In the genomic region with DNA sequence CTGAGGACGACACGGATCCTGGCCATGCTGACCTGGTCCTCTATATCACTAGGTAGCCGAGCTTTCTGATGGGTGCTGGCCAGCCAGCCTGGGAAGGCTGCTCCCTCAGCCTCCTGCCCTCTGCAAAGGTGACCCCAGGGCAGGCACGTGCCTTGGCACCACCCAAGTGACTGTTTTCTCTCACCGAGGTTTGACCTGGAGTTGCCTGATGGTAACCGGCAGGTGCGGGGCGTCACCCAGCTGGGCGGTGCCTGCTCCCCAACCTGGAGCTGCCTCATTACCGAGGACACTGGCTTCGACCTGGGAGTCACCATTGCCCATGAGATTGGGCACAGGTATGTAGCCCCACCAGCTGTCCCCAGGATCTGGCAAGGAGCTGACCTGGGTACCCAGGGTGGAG, we compare ENCODE assay signal across 25 cellular contexts.
"Had no signal": no experiment of that assay in that cellular context is flagged by ENCODE, and none has a peak within 500 bp of the region (broad histone marks: within the 10 kb centered on the region; RNA-seq: fewer than 3 reads in every experiment).

No MANE protein-coding gene starts in this region.

- FAIRE-seq: astrocyte, RCC 7860 had no signal

- H3K4me3 ChIP-seq: cardiac muscle cell, MG63 had no signal

- H3K27ac ChIP-seq: cardiac muscle cell had no signal

- H3K9me3 ChIP-seq: MG63 had no signal

- DNase-seq: activated CD4-positive, alpha-beta T cell treated with anti-CD3 and anti-CD28 coated beads for 1 hour; activated CD4-positive, alpha-beta T cell treated with anti-CD3 and anti-CD28 coated beads, Interleukin-2, amount 10 ng/mL, durations not matched to agents 24 days and 14 days; activated CD4-positive, alpha-beta T cell treated with anti-CD3 and anti-CD28 coated beads, Interleukin-2, amount 50 U/mL, for 48 hours; activated CD8-positive, alpha-beta memory T cell treated with anti-CD3 and anti-CD28 coated beads, Interleukin-2, amount 10 ng/mL, durations not matched to agents 7 days and 5 days; activated gamma-delta T cell; activated naive CD4-positive, alpha-beta T cell treated with anti-CD3 and anti-CD28 coated beads for 36 hours; activated T-cell treated with anti-CD3 and anti-CD28 coated beads, Interleukin-2, amount 50 U/mL, for 4 hours; amygdala; MG63; MV-4-11; NCI-H1092 treated with DMSO at 0.1 percent for 48 hours; NCI-H1417 treated with DMSO at 0.1 percent for 48 hours; NCI-H1694; NCI-H2029 treated with DMSO at 0.1 percent for 48 hours; NCI-H345; NCI-H510A treated with DMSO at 0.1 percent for 48 hours; NCI-H69; PC-3; SHP77 treated with DMSO at 0.1 percent for 48 hours; T-helper 17 cell; T-helper 9 cell had no signal

- H3K36me3 ChIP-seq: MG63 had no signal

- ATAC-seq: activated CD8-positive, alpha-beta memory T cell treated with anti-CD3 and anti-CD28 coated beads, Interleukin-2, amount 10 ng/mL, durations not matched to agents 7 days and 5 days; activated T-cell treated with anti-CD3 and anti-CD28 coated beads, Interleukin-2, amount 50 U/mL, for 4 hours; PC-3; T-helper 17 cell; WTC11 had no signal

- H3K27me3 ChIP-seq: MG63 had no signal
